38 cellular contexts compared by ENCODE assay signal in the genomic region with DNA sequence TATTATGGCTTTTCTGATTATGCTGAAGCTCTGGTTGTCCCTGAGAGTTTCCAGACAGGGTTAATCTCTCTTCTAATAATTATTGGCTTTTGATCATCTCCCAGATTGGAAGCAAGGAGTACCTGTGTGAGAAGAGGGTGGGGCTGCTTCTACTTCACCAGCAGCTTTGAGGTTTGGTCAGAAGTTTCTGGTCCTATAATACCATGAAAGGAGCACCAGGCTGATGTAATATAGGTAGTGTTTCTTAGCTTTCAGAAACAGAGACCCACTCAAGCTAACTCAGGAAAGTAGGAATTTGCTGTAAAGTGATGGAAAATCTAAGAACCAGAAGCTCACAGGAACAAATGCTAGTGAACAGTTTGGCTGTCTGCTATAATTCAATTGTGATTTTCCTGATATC. TPM values are rescaled to one million over a fixed set of nuclear protein-coding genes. Genes with fewer than 3 reads are reported as not detected.
"Had no signal": no experiment of that assay in that cellular context is flagged by ENCODE, and none has a peak within 500 bp of the region (broad histone marks: within the 10 kb centered on the region; RNA-seq: fewer than 3 reads in every experiment).

No MANE protein-coding gene starts in this region.

- ATAC-seq: activated CD4-positive, alpha-beta T cell treated with anti-CD3 and anti-CD28 coated beads for 36 hours; activated CD4-positive, CD25-positive, alpha-beta regulatory T cell treated with anti-CD3 and anti-CD28 coated beads, Interleukin-2, amount 50 U/mL, for 24 hours; activated CD8-positive, alpha-beta T cell treated with anti-CD3 and anti-CD28 coated beads, Interleukin-2, amount 10 ng/mL, durations not matched to agents 7 days and 5 days; WTC11 had no signal

- DNase-seq: activated CD4-positive, alpha-beta T cell treated with anti-CD3 and anti-CD28 coated beads for 36 hours; activated CD4-positive, alpha-beta T cell treated with anti-CD3 and anti-CD28 coated beads, Interleukin-2, amount 10 ng/mL, durations not matched to agents 7 days and 5 days; activated CD4-positive, alpha-beta T cell treated with anti-CD3 and anti-CD28 coated beads, Interleukin-2, amount 50 U/mL, for 48 hours; activated CD8-positive, alpha-beta T cell treated with anti-CD3 and anti-CD28 coated beads, Interleukin-2, amount 10 ng/mL, durations not matched to agents 7 days and 5 days; activated gamma-delta T cell; activated naive CD4-positive, alpha-beta T cell treated with Interleukin-2 at 50 U/mL for 16 hours; activated naive CD8-positive, alpha-beta T cell treated with anti-CD3 and anti-CD28 coated beads, Interleukin-2, amount 10 ng/mL, durations not matched to agents 7 days and 5 days; activated T-cell treated with anti-CD3 and anti-CD28 coated beads, Interleukin-2, amount 50 U/mL, for 24 hours; amygdala; caudate nucleus; cerebellar nuclear complex; cortex of kidney; NCI-H1048; NCI-H1105 treated with DMSO at 0.1 percent for 48 hours; NCI-H1436; NCI-H1694; NCI-H1930; NCI-H2081 treated with DMSO at 0.1 percent for 48 hours; NCI-H226; NCI-H446 treated with DMSO at 0.1 percent for 48 hours; NCI-H524; NCI-H69; NK-92 treated with Interleukin-12 subunit alpha and Interleukin-12 subunit beta, amount 100 ng/mL, for 24 hours; PC-9; SHP77; SJCRH30 had no signal

- H3K27ac ChIP-seq: ascending aorta, breast epithelium, PC-9, SJCRH30, SK-N-MC had no signal

- H3K27ac Mint-ChIP-seq: activated CD4-positive, alpha-beta T cell treated with anti-CD3 and anti-CD28 coated beads for 36 hours; activated CD4-positive, alpha-beta T cell treated with anti-CD3 and anti-CD28 coated beads, Interleukin-2, amount 10 ng/mL, durations not matched to agents 7 days and 5 days; activated CD8-positive, alpha-beta T cell treated with anti-CD3 and anti-CD28 coated beads, Interleukin-2, amount 10 ng/mL, durations not matched to agents 7 days and 5 days; activated naive CD4-positive, alpha-beta T cell treated with anti-CD3 and anti-CD28 coated beads, Interleukin-2, amount 50 U/mL, for 24 hours; activated naive CD8-positive, alpha-beta T cell treated with anti-CD3 and anti-CD28 coated beads, Interleukin-2, amount 10 ng/mL, durations not matched to agents 7 days and 5 days; activated T-cell treated with anti-CD3 and anti-CD28 coated beads, Interleukin-2, amount 50 U/mL, for 24 hours; activated T-helper 2 cell treated with anti-CD3 and anti-CD28 coated beads, Interferon-gamma antibody, Interleukin-2, Interleukin-4, amounts not matched to agents 10 μg/mL and 5 μg/mL and 100 μg/mL, durations not matched to agents 14 hours and 24 hours and 36 hours; T-helper 1 cell treated with Interleukin-12 subunit alpha and Interleukin-12 subunit beta and Interleukin-4 antibody, amounts not matched to agents 30 μg/mL and 1 μg/mL, for 36 hours; T-helper 2 cell treated with Interferon-gamma antibody and Interleukin-4, amounts not matched to agents 5 μg/mL and 100 μg/mL, for 36 hours; WTC11 had no signal

- H3K9me3 Mint-ChIP-seq: activated CD4-positive, alpha-beta T cell treated with anti-CD3 and anti-CD28 coated beads, Interleukin-2, amount 10 ng/mL, durations not matched to agents 7 days and 5 days; activated naive CD4-positive, alpha-beta T cell treated with anti-CD3 and anti-CD28 coated beads, Interleukin-2, amount 50 U/mL, for 24 hours; activated naive CD8-positive, alpha-beta T cell treated with anti-CD3 and anti-CD28 coated beads, Interleukin-2, amount 10 ng/mL, durations not matched to agents 7 days and 5 days; activated T-cell treated with anti-CD3 and anti-CD28 coated beads, Interleukin-2, amount 50 U/mL, for 24 hours; activated T-helper 2 cell treated with anti-CD3 and anti-CD28 coated beads, Interferon-gamma antibody, Interleukin-2, Interleukin-4, amounts not matched to agents 10 μg/mL and 5 μg/mL and 100 μg/mL, durations not matched to agents 14 hours and 24 hours and 36 hours; T-helper 1 cell treated with Interleukin-12 subunit alpha and Interleukin-12 subunit beta and Interleukin-4 antibody, amounts not matched to agents 30 μg/mL and 1 μg/mL, for 36 hours; T-helper 2 cell treated with Interferon-gamma antibody and Interleukin-4, amounts not matched to agents 5 μg/mL and 100 μg/mL, for 36 hours; WTC11 had no signal

- H2AFZ ChIP-seq: PC-9 had no signal

- H3K4me2 ChIP-seq: PC-9 had no signal

- H3K4me1 ChIP-seq: ascending aorta, breast epithelium had no signal

- H3K4me3 Mint-ChIP-seq: activated CD4-positive, alpha-beta T cell treated with anti-CD3 and anti-CD28 coated beads for 36 hours; activated CD4-positive, alpha-beta T cell treated with anti-CD3 and anti-CD28 coated beads, Interleukin-2, amount 10 ng/mL, durations not matched to agents 7 days and 5 days; activated CD8-positive, alpha-beta T cell treated with anti-CD3 and anti-CD28 coated beads, Interleukin-2, amount 10 ng/mL, durations not matched to agents 7 days and 5 days; activated naive CD4-positive, alpha-beta T cell treated with anti-CD3 and anti-CD28 coated beads, Interleukin-2, amount 50 U/mL, for 24 hours; activated naive CD8-positive, alpha-beta T cell treated with anti-CD3 and anti-CD28 coated beads, Interleukin-2, amount 10 ng/mL, durations not matched to agents 7 days and 5 days; activated T-cell treated with anti-CD3 and anti-CD28 coated beads, Interleukin-2, amount 50 U/mL, for 24 hours; T-helper 1 cell treated with Interleukin-12 subunit alpha and Interleukin-12 subunit beta and Interleukin-4 antibody, amounts not matched to agents 30 μg/mL and 1 μg/mL, for 36 hours; T-helper 2 cell treated with Interferon-gamma antibody and Interleukin-4, amounts not matched to agents 5 μg/mL and 100 μg/mL, for 36 hours; WTC11 had no signal

- H3K27me3 ChIP-seq: ascending aorta, breast epithelium, SJCRH30 had no signal

- FAIRE-seq: RCC 7860, TTC549 had no signal

- H3K4me3 ChIP-seq: ascending aorta, breast epithelium, PC-9, SJCRH30, SK-N-MC had no signal

- H3K4me1 Mint-ChIP-seq: activated CD4-positive, alpha-beta T cell treated with anti-CD3 and anti-CD28 coated beads for 36 hours; activated naive CD4-positive, alpha-beta T cell treated with anti-CD3 and anti-CD28 coated beads, Interleukin-2, amount 50 U/mL, for 24 hours; activated naive CD8-positive, alpha-beta T cell treated with anti-CD3 and anti-CD28 coated beads, Interleukin-2, amount 10 ng/mL, durations not matched to agents 7 days and 5 days had no signal

- H3K9me3 ChIP-seq: ascending aorta, breast epithelium, SJCRH30 had no signal

- H3K36me3 Mint-ChIP-seq: activated naive CD4-positive, alpha-beta T cell treated with anti-CD3 and anti-CD28 coated beads, Interleukin-2, amount 50 U/mL, for 24 hours; activated naive CD8-positive, alpha-beta T cell treated with anti-CD3 and anti-CD28 coated beads, Interleukin-2, amount 10 ng/mL, durations not matched to agents 7 days and 5 days; WTC11 had no signal

- H3K36me3 ChIP-seq: ascending aorta, breast epithelium, SJCRH30 had no signal

RNA-seq across cellular contexts. Expression of a gene that starts 57.6 kb away (rescaled TPM):
- total RNA-seq: OCI-LY7, SJCRH30 had no signal
